Comparison of ENCODE assay signal across 28 cellular contexts in genomic region chr11:26936109-26936508, GRCh38. TPM values are rescaled to one million over a fixed set of nuclear protein-coding genes. Genes with fewer than 3 reads are reported as not detected.
"Had no signal": no experiment of that assay in that cellular context is flagged by ENCODE, and none has a peak within 500 bp of the region (broad histone marks: within the 10 kb centered on the region; RNA-seq: fewer than 3 reads in every experiment).

No MANE protein-coding gene starts in this region.

- H3K27me3 Mint-ChIP-seq: activated naive CD4-positive, alpha-beta T cell treated with anti-CD3 and anti-CD28 coated beads, Interleukin-2, amount 10 ng/mL, durations not matched to agents 7 days and 5 days; activated naive CD8-positive, alpha-beta T cell treated with anti-CD3 and anti-CD28 coated beads, Interleukin-2, amount 10 ng/mL, durations not matched to agents 7 days and 5 days; naive thymus-derived CD8-positive, alpha-beta T cell had no signal

- H3K4me3 Mint-ChIP-seq: activated naive CD4-positive, alpha-beta T cell treated with anti-CD3 and anti-CD28 coated beads, Interleukin-2, amount 10 ng/mL, durations not matched to agents 7 days and 5 days; activated naive CD8-positive, alpha-beta T cell treated with anti-CD3 and anti-CD28 coated beads, Interleukin-2, amount 10 ng/mL, durations not matched to agents 7 days and 5 days; activated T-helper 1 cell treated with anti-CD3 and anti-CD28 coated beads, Interleukin-12 subunit alpha, Interleukin-12 subunit beta, Interleukin-2, Interleukin-4 antibody, amounts not matched to agents 30 ng/mL and 10 ng/mL and 1 ng/mL, durations not matched to agents 14 hours and 24 hours and 36 hours; immature natural killer cell; naive thymus-derived CD8-positive, alpha-beta T cell; neural crest cell; T-helper 2 cell treated with Interferon-gamma antibody and Interleukin-4, amounts not matched to agents 5 μg/mL and 100 μg/mL, for 36 hours had no signal

- ATAC-seq: esophagus mucosa; left colon; naive thymus-derived CD8-positive, alpha-beta T cell; right cardiac atrium had no signal

- H3K36me3 Mint-ChIP-seq: activated naive CD4-positive, alpha-beta T cell treated with anti-CD3 and anti-CD28 coated beads, Interleukin-2, amount 10 ng/mL, durations not matched to agents 7 days and 5 days; activated naive CD8-positive, alpha-beta T cell treated with anti-CD3 and anti-CD28 coated beads, Interleukin-2, amount 10 ng/mL, durations not matched to agents 7 days and 5 days; immature natural killer cell; naive thymus-derived CD8-positive, alpha-beta T cell had no signal

- H3K9me3 ChIP-seq: tibial nerve had no signal

- H3K27ac ChIP-seq: brain microvascular endothelial cell, coronary artery, dorsolateral prefrontal cortex, spleen, tibial nerve had no signal

- H3K4me1 ChIP-seq: spleen had no signal

- H3K27ac Mint-ChIP-seq: activated naive CD4-positive, alpha-beta T cell treated with anti-CD3 and anti-CD28 coated beads, Interleukin-2, amount 10 ng/mL, durations not matched to agents 7 days and 5 days; activated naive CD8-positive, alpha-beta T cell treated with anti-CD3 and anti-CD28 coated beads, Interleukin-2, amount 10 ng/mL, durations not matched to agents 7 days and 5 days; activated T-helper 1 cell treated with anti-CD3 and anti-CD28 coated beads, Interleukin-12 subunit alpha, Interleukin-12 subunit beta, Interleukin-2, Interleukin-4 antibody, amounts not matched to agents 30 ng/mL and 10 ng/mL and 1 ng/mL, durations not matched to agents 14 hours and 24 hours and 36 hours; immature natural killer cell; naive thymus-derived CD8-positive, alpha-beta T cell; T-helper 2 cell treated with Interferon-gamma antibody and Interleukin-4, amounts not matched to agents 5 μg/mL and 100 μg/mL, for 36 hours had no signal

- H3K36me3 ChIP-seq: brain microvascular endothelial cell, spleen, tibial nerve had no signal

- H3K4me3 ChIP-seq: coronary artery, dorsolateral prefrontal cortex, spleen, tibial nerve had no signal

- H3K4me1 Mint-ChIP-seq: activated naive CD4-positive, alpha-beta T cell treated with anti-CD3 and anti-CD28 coated beads, Interleukin-2, amount 10 ng/mL, durations not matched to agents 7 days and 5 days; activated naive CD8-positive, alpha-beta T cell treated with anti-CD3 and anti-CD28 coated beads, Interleukin-2, amount 10 ng/mL, durations not matched to agents 7 days and 5 days; immature natural killer cell; naive thymus-derived CD8-positive, alpha-beta T cell had no signal

- H3K27me3 ChIP-seq: brain microvascular endothelial cell, dorsolateral prefrontal cortex, spleen, tibial nerve had no signal

- DNase-seq: activated CD4-positive, alpha-beta T cell treated with anti-CD3 and anti-CD28 coated beads for 48 hours; activated CD4-positive, alpha-beta T cell treated with anti-CD3 and anti-CD28 coated beads, Interleukin-2, amount 50 U/mL, for 48 hours; activated CD8-positive, alpha-beta memory T cell treated with anti-CD3 and anti-CD28 coated beads, Interleukin-2, amount 50 U/mL, for 4 hours; activated effector memory CD4-positive, alpha-beta T cell treated with anti-CD3 and anti-CD28 coated beads, Interleukin-2, amount 50 U/mL, for 16 hours; activated naive CD4-positive, alpha-beta T cell treated with anti-CD3 and anti-CD28 coated beads, Interleukin-2, amount 10 ng/mL, durations not matched to agents 7 days and 5 days; activated naive CD8-positive, alpha-beta T cell treated with anti-CD3 and anti-CD28 coated beads, Interleukin-2, amount 10 ng/mL, durations not matched to agents 7 days and 5 days; activated T-cell treated with anti-CD3 and anti-CD28 coated beads, Interleukin-2, amount 50 U/mL, for 1 hour; brain microvascular endothelial cell; dorsolateral prefrontal cortex; foreskin fibroblast; head of caudate nucleus; hippocampal formation; immature natural killer cell; kidney; left colon; mammary epithelial cell; naive thymus-derived CD8-positive, alpha-beta T cell; right cardiac atrium; spleen; stimulated activated naive CD4-positive, alpha-beta T cell had no signal

RNA-seq across cellular contexts. Expression of gene FIBIN, which starts 57.8 kb away (rescaled TPM):
- total RNA-seq: activated CD8-positive, alpha-beta memory T cell treated with anti-CD3 and anti-CD28 coated beads for 36 hours; activated naive CD8-positive, alpha-beta T cell treated with anti-CD3 and anti-CD28 coated beads, Interleukin-2, amount 10 ng/mL, durations not matched to agents 7 days and 5 days; activated T-helper 1 cell treated with anti-CD3 and anti-CD28 coated beads, Interleukin-12 subunit alpha, Interleukin-12 subunit beta, Interleukin-2, Interleukin-4 antibody, amounts not matched to agents 30 ng/mL and 10 ng/mL and 1 ng/mL, durations not matched to agents 14 hours and 24 hours and 36 hours; naive thymus-derived CD8-positive, alpha-beta T cell; pulmonary artery endothelial cell had no signal
- polyA plus RNA-seq: immature natural killer cell; naive thymus-derived CD8-positive, alpha-beta T cell had no signal
